Comparison of ENCODE assay signal across 14 cellular contexts in genomic region chr15:20348900-20349773, GRCh38.
DNase-seq lines count a peak whose midpoint lies in the region; ATAC-seq and TF ChIP-seq lines count a peak whose summit lies in the region.
"Had no signal": no experiment of that assay in that cellular context is flagged by ENCODE, and none has a peak within 500 bp of the region (broad histone marks: within the 10 kb centered on the region; RNA-seq: fewer than 3 reads in every experiment).

No MANE protein-coding gene starts in this region.

- no peak overlapping the region for H2BK12ac ChIP-seq in neuronal stem cell (ENCODE audit: low read length)

- H4K91ac ChIP-seq in neuronal stem cell (ENCODE audit: low read depth, low read length, poor library complexity) = no peak overlapping the region

- H3K27me3 ChIP-seq in dorsolateral prefrontal cortex = peaks cover 0 to 99% (median 58%) of the 10 kb centered on the region in 45 donors
- no peaks in the 10 kb centered on the region for H3K27me3 ChIP-seq in neuronal stem cell (ENCODE audit: control insufficient read depth in 3 of 3, insufficient read depth in 3 of 3, low read depth in 1 of 3, low read length in 3 of 3)

- H4K8ac ChIP-seq in neuronal stem cell (ENCODE audit: low read depth, low read length) = no peak overlapping the region

- H3K18ac ChIP-seq in neuronal stem cell (ENCODE audit: low read length) = no peak overlapping the region

- H3K4me1 ChIP-seq in neuronal stem cell (ENCODE audit: control insufficient read depth in 2 of 2, insufficient read depth in 1 of 2, low read depth in 1 of 2, low read length in 2 of 2) = no peaks in the 10 kb centered on the region
- H3K4me1 ChIP-seq: parathyroid adenoma had no signal

- no peaks in the 10 kb centered on the region for H3K36me3 ChIP-seq in neuronal stem cell (replicated peaks in 1 of 2; ENCODE audit: control insufficient read depth in 2 of 2, insufficient read depth in 2 of 2, low read length in 2 of 2)

- H2AFZ ChIP-seq in neuronal stem cell (ENCODE audit: low read length) = no peak overlapping the region
- H2AFZ ChIP-seq: parathyroid adenoma had no signal

- H2BK120ac ChIP-seq in neuronal stem cell (ENCODE audit: low read depth, low read length) = no peak overlapping the region

- peak overlapping the region; percentile 10 for H3K14ac ChIP-seq in neuronal stem cell (ENCODE audit: low read length)

- H3K9me3 ChIP-seq in neuronal stem cell (replicated peaks in 1 of 2; ENCODE audit: control insufficient read depth in 2 of 2, insufficient read depth in 1 of 2, low read depth in 1 of 2, low read length in 2 of 2) = peaks cover 0 to 41% of the 10 kb centered on the region in 2 donors

- intact Hi-C loops in dorsolateral prefrontal cortex (cut with DNase I) = no loop called here

- DNase-seq in AG20443 (ENCODE audit: low spot score) (peak; percentile 23), GM19238 (ENCODE audit: insufficient read length, low spot score) (peak; percentile 11), dorsolateral prefrontal cortex (peak in 8 of 10 donors; percentile 8 to 57 (median 38)), neuronal stem cell (ENCODE audit: low spot score) (no peak), SIG-M5 (lab: John Stamatoyannopoulos, UW) (no peak), NCI-H2171 (lab: John Stamatoyannopoulos, UW) (no peak)
- DNase-seq: glutamatergic neuron; NCI-H1092; NCI-H446 treated with DMSO at 0.1 percent for 48 hours; stimulated activated naive CD4-positive, alpha-beta T cell treated with Interleukin-2 at 50 U/mL for 16 hours; T1000 had no signal

- peak overlapping the region; percentile 25 for H3K23ac ChIP-seq in neuronal stem cell (ENCODE audit: low read depth, low read length, poor library complexity)

- H3K4me3 ChIP-seq in dorsolateral prefrontal cortex = no peak overlapping the region
- peak overlapping the region in 1 of 2 donors; percentile 54 for H3K4me3 ChIP-seq in neuronal stem cell (ENCODE audit: low read length in 2 of 2)

- no peak overlapping the region for H3K9ac ChIP-seq in neuronal stem cell (ENCODE audit: low read depth, low read length, poor library complexity)
- H3K9ac ChIP-seq: parathyroid adenoma had no signal

- no peak overlapping the region for H3K4ac ChIP-seq in neuronal stem cell (ENCODE audit: low read length)

- TF ChIP-seq CTCF in dorsolateral prefrontal cortex (IDR thresholded peaks at IDR 0.05 in 54 of 56, conservative IDR thresholded peaks at IDR 0.05 in 2 of 56; ENCODE audit: low read depth in 1 of 56, partially characterized antibody in 56 of 56) = no peak

- H2BK5ac ChIP-seq in neuronal stem cell (ENCODE audit: low read length) = no peak overlapping the region

- ATAC-seq in GM21786 (IDR thresholded peaks at IDR 0.05; ENCODE audit: unreplicated experiment) = no peak
- ATAC-seq in HG03196 (IDR thresholded peaks at IDR 0.05; ENCODE audit: unreplicated experiment) = no peak

- no peaks in the 10 kb centered on the region for H3K79me1 ChIP-seq in neuronal stem cell (ENCODE audit: low read depth, low read length)

- H3K27ac ChIP-seq in dorsolateral prefrontal cortex (no peak overlapping the region), neuronal stem cell (replicated peaks; ENCODE audit: low read length) (no peak overlapping the region)
- H3K27ac ChIP-seq: parathyroid adenoma had no signal

- no peak overlapping the region for H2BK15ac ChIP-seq in neuronal stem cell (ENCODE audit: low read length)

- no peak overlapping the region for H3K4me2 ChIP-seq in neuronal stem cell (ENCODE audit: insufficient read depth, low read length, poor library complexity, severe bottlenecking)

- no peak overlapping the region for H2AK5ac ChIP-seq in neuronal stem cell (ENCODE audit: low read depth, low read length)

- no CpG with 5 or more reads among the region's 18 CpGs for WGBS in neuronal stem cell (ENCODE audit: extremely low coverage in 2 of 2, insufficient read length in 2 of 2, insufficient replicate concordance in 1 of 2), 2 donors

Comparison
In these comparisons a context has a peak if more than half of its experiments do, and no peak if none do; other contexts are left out.
1. DNase-seq: peak in AG20443 (single experiment), GM19238 (single experiment) and dorsolateral prefrontal cortex (8 of 10); none in neuronal stem cell (single experiment), SIG-M5 (single experiment) and NCI-H2171 (single experiment).